ENCODE assay signal across 16 cellular contexts in the genomic region with DNA sequence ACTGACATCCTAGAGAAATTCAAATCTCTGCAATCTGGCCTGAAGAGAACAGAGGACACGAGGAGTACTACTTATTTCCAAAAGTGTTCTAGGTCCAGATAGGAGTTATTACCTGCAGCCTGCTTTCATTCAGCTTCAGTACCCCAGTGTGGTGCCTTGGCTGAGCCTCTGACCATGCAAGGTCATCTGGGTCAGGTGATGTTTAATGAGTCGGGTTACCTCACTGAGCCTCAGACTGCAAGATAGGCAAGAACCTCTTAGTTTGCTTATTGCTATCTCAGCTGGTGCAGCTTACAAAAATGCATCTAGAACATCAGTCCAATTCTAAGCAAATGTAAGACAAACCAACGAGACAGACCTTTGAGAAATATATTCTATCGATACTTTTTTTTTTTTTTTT. TPM values are rescaled to one million over a fixed set of nuclear protein-coding genes. Genes with fewer than 3 reads are reported as not detected.
DNase-seq lines count a peak whose midpoint lies in the region; ATAC-seq and TF ChIP-seq lines count a peak whose summit lies in the region.
"Had no signal": no experiment of that assay in that cellular context is flagged by ENCODE, and none has a peak within 500 bp of the region (broad histone marks: within the 10 kb centered on the region; RNA-seq: fewer than 3 reads in every experiment).

No MANE protein-coding gene starts in this region.

- no peak overlapping the region for H3K56ac ChIP-seq in IMR-90 (ENCODE audit: extremely low read depth, insufficient read depth, low read length)

- H3K9me2 ChIP-seq in GM23338 (ENCODE audit: insufficient read depth), result no peaks in the 10 kb centered on the region

- WGBS in IMR-90 (ENCODE audit: extremely low coverage in 2 of 2, insufficient read length in 1 of 2), 2 experiments, result no CpG with 5 or more reads among the region's 4 CpGs
- WGBS in endodermal cell (ENCODE audit: insufficient coverage in 1 of 2, insufficient read length in 1 of 2), 2 experiments, result 90 to 94% methylated on average over 3 to 4 of the region's 4 CpGs

- H2AK9ac ChIP-seq in IMR-90 (replicated peaks; ENCODE audit: low read depth, low read length, poor library complexity), result no peak overlapping the region

- ATAC-seq in GM23338 (peak; percentile 31; the same call in 1 of the 3 replicates), IMR-90 (ENCODE audit: low read depth) (peak; percentile 21; the same call in 1 of the 2 replicates), left lobe of liver (peak; percentile 66), GM18519 (IDR thresholded peaks at IDR 0.05; ENCODE audit: low FRiP score, unreplicated experiment) (no peak)

- H3K36me3 Mint-ChIP-seq in GM23338 (ENCODE audit: low read depth) (no peaks in the 10 kb centered on the region), endodermal cell (ENCODE audit: low read depth) (no peaks in the 10 kb centered on the region)
- H3K36me3 Mint-ChIP-seq: CD14-positive monocyte; CD4-positive, alpha-beta memory T cell had no signal

- H4K20me1 ChIP-seq in GM23338 (replicated peaks; ENCODE audit: insufficient read depth) (no peaks in the 10 kb centered on the region), IMR-90 (ENCODE audit: insufficient read depth, low read length) (no peaks in the 10 kb centered on the region)
- H4K20me1 ChIP-seq: BLaER1 had no signal

- H3K79me2 ChIP-seq in GM23338 (replicated peaks; ENCODE audit: insufficient read depth) (no peaks in the 10 kb centered on the region), parathyroid adenoma (no peaks in the 10 kb centered on the region)

- H2BK120ac ChIP-seq in IMR-90 (ENCODE audit: low read depth, low read length), result no peak overlapping the region

- no peak overlapping the region for H3K9ac ChIP-seq in IMR-90 (ENCODE audit: low read depth, low read length)
- H3K9ac ChIP-seq in parathyroid adenoma, result no peak overlapping the region
- H3K9ac ChIP-seq in endodermal cell (ENCODE audit: extremely low read depth, low read length, poor library complexity, severe bottlenecking), result no peak overlapping the region
- H3K9ac ChIP-seq: BLaER1 had no signal

- TF ChIP-seq CTCF in GM23338 (conservative IDR thresholded peaks at IDR 0.05; ENCODE audit: low read depth in 2 of 2) (no peak), IMR-90 (conservative IDR thresholded peaks at IDR 0.05; ENCODE audit: low read depth, low read length) (no peak), parathyroid adenoma (IDR thresholded peaks at IDR 0.05) (no peak), endodermal cell (conservative IDR thresholded peaks at IDR 0.05) (no peak)

- peaks cover 5% of the 10 kb centered on the region for H3F3A ChIP-seq in GM23338 (replicated peaks; ENCODE audit: low read depth)

- no peak overlapping the region for H3K23ac ChIP-seq in IMR-90 (ENCODE audit: low read depth, low read length)

- no peak for TF ChIP-seq POLR2A in IMR-90 (IDR thresholded peaks at IDR 0.05; ENCODE audit: low read depth, low read length)

- CTCF ChIA-PET in IMR-90 (lab: Yijun Ruan, JAX), result no interaction called here

- H2AFZ ChIP-seq in GM23338 (peak overlapping the region; percentile 63; the same call in 1 of the 2 replicates), IMR-90 (replicated peaks; ENCODE audit: low read length, poor library complexity) (no peak overlapping the region), parathyroid adenoma (peak overlapping the region; percentile 22)

- H3K4me2 ChIP-seq in GM23338 (no peak overlapping the region), IMR-90 (ENCODE audit: low read depth, low read length) (no peak overlapping the region), parathyroid adenoma (ENCODE audit: low read length) (peak overlapping the region; percentile 34)
- H3K4me2 ChIP-seq: BLaER1 had no signal

- H2BK15ac ChIP-seq in IMR-90 (ENCODE audit: low read depth, low read length), result no peak overlapping the region

- no peak overlapping the region for H4K91ac ChIP-seq in IMR-90 (ENCODE audit: insufficient read depth, low read depth, low read length)

- H2BK20ac ChIP-seq in IMR-90 (ENCODE audit: low read depth, low read length), result no peak overlapping the region

- in situ Hi-C loops in IMR-90 (cut with MboI; ENCODE audit: low sequenced_read_pairs), result no loop called here

- H3K4me1 ChIP-seq in GM23338 (ENCODE audit: insufficient read depth) (peaks cover 4% of the 10 kb centered on the region; the same call in 1 of the 2 replicates), IMR-90 (ENCODE audit: control insufficient read depth, insufficient read depth, low read length) (no peaks in the 10 kb centered on the region), parathyroid adenoma (no peaks in the 10 kb centered on the region), endodermal cell (ENCODE audit: control insufficient read depth, insufficient read depth, low read length) (no peaks in the 10 kb centered on the region)
- H3K4me1 ChIP-seq: BLaER1, HAP-1 had no signal

- H3K27me3 ChIP-seq in GM23338 (ENCODE audit: insufficient read depth), result peaks cover 24% of the 10 kb centered on the region
- H3K27me3 ChIP-seq in IMR-90 (ENCODE audit: control insufficient read depth, insufficient read depth, low read length), result no peaks in the 10 kb centered on the region
- H3K27me3 ChIP-seq in parathyroid adenoma (ENCODE audit: control insufficient read depth, insufficient read depth, low read length), result no peaks in the 10 kb centered on the region
- H3K27me3 ChIP-seq in endodermal cell (ENCODE audit: control insufficient read depth, insufficient read depth, low read length, poor library complexity, severe bottlenecking), result no peaks in the 10 kb centered on the region
- H3K27me3 ChIP-seq: BLaER1 had no signal

- no peak overlapping the region for H4K5ac ChIP-seq in IMR-90 (ENCODE audit: low read depth, low read length)

- intact Hi-C loops in IMR-90 (cut with micrococcal nuclease), result loop anchor here (5.0 kb wide), 1 partner anchor 33 kb away; no protein-coding TSS in a partner anchor

- no peak overlapping the region for H4K8ac ChIP-seq in IMR-90 (ENCODE audit: low read depth in 2 of 2, low read length in 2 of 2)

- H3K4ac ChIP-seq in IMR-90 (ENCODE audit: low read depth, low read length), result no peak overlapping the region

- H3K36me3 ChIP-seq in GM23338 (ENCODE audit: insufficient read depth) (no peaks in the 10 kb centered on the region), IMR-90 (ENCODE audit: control insufficient read depth, insufficient read depth, low read length) (no peaks in the 10 kb centered on the region), parathyroid adenoma (ENCODE audit: control insufficient read depth, insufficient read depth, low read length) (no peaks in the 10 kb centered on the region), endodermal cell (ENCODE audit: control insufficient read depth, insufficient read depth, low read length) (no peaks in the 10 kb centered on the region)
- H3K36me3 ChIP-seq: BLaER1, HAP-1 had no signal

- H3K4me3 Mint-ChIP-seq in GM23338 (no peak overlapping the region), endodermal cell (no peak overlapping the region)
- H3K4me3 Mint-ChIP-seq: CD14-positive monocyte; CD4-positive, alpha-beta memory T cell had no signal

- no peak overlapping the region for H3K18ac ChIP-seq in IMR-90 (ENCODE audit: low read depth, low read length)

- POLR2A ChIA-PET in IMR-90 (lab: Charles Lee; ENCODE audit: unreplicated experiment), result interaction anchor here (0.7 kb wide), 1 partner anchor 12 kb away, joined by 10 read pairs; no protein-coding TSS in a partner anchor

- no peaks in the 10 kb centered on the region for H3K9me3 ChIP-seq in IMR-90 (ENCODE audit: control insufficient read depth, insufficient read depth, low read length)
- no peaks in the 10 kb centered on the region for H3K9me3 ChIP-seq in parathyroid adenoma (ENCODE audit: control insufficient read depth, low read length)
- H3K9me3 ChIP-seq in endodermal cell (ENCODE audit: control insufficient read depth, low read length), result no peaks in the 10 kb centered on the region
- H3K9me3 ChIP-seq: HAP-1 had no signal

- H3K27me3 Mint-ChIP-seq in GM23338 (ENCODE audit: insufficient read depth, low read depth, poor library complexity) (no peaks in the 10 kb centered on the region), endodermal cell (ENCODE audit: insufficient read depth) (peaks cover 18% of the 10 kb centered on the region)
- H3K27me3 Mint-ChIP-seq: CD4-positive, alpha-beta memory T cell had no signal

- peaks cover 3% of the 10 kb centered on the region; the same call in 1 of the 3 replicates for H3K4me1 Mint-ChIP-seq in GM23338
- peaks cover 3% of the 10 kb centered on the region for H3K4me1 Mint-ChIP-seq in endodermal cell

- H3K27ac ChIP-seq in GM23338 (ENCODE audit: low read depth) (no peak overlapping the region), IMR-90 (ENCODE audit: insufficient read depth, low read length) (no peak overlapping the region), parathyroid adenoma (peak overlapping the region; percentile 44), endodermal cell (ENCODE audit: low read depth, low read length) (no peak overlapping the region)
- H3K27ac ChIP-seq: BLaER1 had no signal

- no peak overlapping the region for H3K27ac Mint-ChIP-seq in GM23338
- H3K27ac Mint-ChIP-seq in endodermal cell, result no peak overlapping the region

- no peak overlapping the region for H2BK5ac ChIP-seq in IMR-90 (ENCODE audit: low read depth, low read length, poor library complexity, severe bottlenecking)

- H3K9me3 Mint-ChIP-seq in GM23338 (peaks cover 3% of the 10 kb centered on the region; the same call in 1 of the 3 replicates), endodermal cell (peaks cover 4% of the 10 kb centered on the region)
- H3K9me3 Mint-ChIP-seq: CD4-positive, alpha-beta memory T cell had no signal

- no peak for TF ChIP-seq RAD21 in IMR-90 (IDR thresholded peaks at IDR 0.05; ENCODE audit: low read length)

- no peak overlapping the region for H2AK5ac ChIP-seq in IMR-90 (ENCODE audit: low read depth, low read length)

- H3K4me3 ChIP-seq in GM23338, result no peak overlapping the region
- H3K4me3 ChIP-seq in IMR-90 (ENCODE audit: insufficient read depth, low read depth, low read length), result no peak overlapping the region
- no peak overlapping the region for H3K4me3 ChIP-seq in parathyroid adenoma (ENCODE audit: low read depth, low read length)
- no peak overlapping the region for H3K4me3 ChIP-seq in endodermal cell (ENCODE audit: low read length)
- H3K4me3 ChIP-seq: BLaER1, HAP-1 had no signal

- H3K9me1 ChIP-seq in IMR-90 (ENCODE audit: insufficient read depth, low read length), result peaks cover 2% of the 10 kb centered on the region; the same call in 1 of the 2 replicates

- dilution Hi-C loops in IMR-90 (cut with HindIII; ENCODE audit: low sequenced_read_pairs, unreplicated experiment), result no loop called here

- DNase-seq in GM23338 (ENCODE audit: low spot score), result no peak
- no peak for DNase-seq in IMR-90
- DNase-seq in left lobe of liver (ENCODE audit: low spot score), result no peak
- no peak for DNase-seq in NCI-H128 (lab: John Stamatoyannopoulos, UW; ENCODE audit: unreplicated experiment)
- no peak for DNase-seq in endodermal cell
- no peak for DNase-seq in NCI-H510A treated with DMSO at 0.1 percent for 48 hours (lab: John Stamatoyannopoulos, UW)
- DNase-seq: 8988T; CD4-positive, alpha-beta memory T cell; DMS153; DMS79; GDM1 had no signal

- H3K14ac ChIP-seq in IMR-90 (replicated peaks; ENCODE audit: low read depth, low read length), result no peak overlapping the region

- no TSS peak for BruUV-seq in IMR-90 (replicated peaks; lab: Mats Ljungman, UMichigan)

- no peaks in the 10 kb centered on the region for H3K79me1 ChIP-seq in IMR-90 (ENCODE audit: low read depth in 1 of 2, low read length in 2 of 2)

RNA-seq across cellular contexts. Expression of gene NF2, which starts 9.5 kb away (rescaled TPM):
- 50.6 and 54.5 TPM in 2 replicates for total RNA-seq in GM23338 (2014; rRNA removed; shearing (Covaris generic))
- polyA plus RNA-seq in GM23338 (2016; fragmentation: Nextera tagmentation; extraction: Ambion mirVana), result 14.4 and 15.0 TPM in 2 replicates
- 151 and 181 TPM in 2 replicates for total RNA-seq in IMR-90 (2012; rRNA removed)
- polyA plus RNA-seq in IMR-90 (2012; rRNA removed), result 56.5 and 59.0 TPM in 2 replicates
- polyA plus RNA-seq in IMR-90 (2012; cell fraction: cytosol; rRNA removed), result 34.7 and 46.5 TPM in 2 replicates
- polyA plus RNA-seq in IMR-90 (2012; cell fraction: nucleus; rRNA removed; ENCODE audit: low replicate concordance), result 36.3 and 38.6 TPM in 2 replicates
- 17.3 TPM for total RNA-seq in left lobe of liver
- 10 to 100 TPM; 45.7 to 51.4 TPM for total RNA-seq in endodermal cell
- polyA plus RNA-seq in endodermal cell (2013, experiment 1 of 2), result 14.2 TPM
- polyA plus RNA-seq in endodermal cell (2013, experiment 2 of 2), result 17.9 TPM

RNA-seq across cellular contexts. Expression of gene NIPSNAP1, which starts 13.0 kb away (rescaled TPM):
- 136 and 154 TPM in 2 replicates for total RNA-seq in GM23338 (2014; rRNA removed; shearing (Covaris generic))
- polyA plus RNA-seq in GM23338 (2016; fragmentation: Nextera tagmentation; extraction: Ambion mirVana) (72.0 and 80.3 TPM in 2 replicates), IMR-90 (2012; rRNA removed) (64.6 and 69.7 TPM in 2 replicates)
- total RNA-seq in IMR-90 (2012; rRNA removed) (61.4 and 68.3 TPM in 2 replicates), left lobe of liver (119 TPM), endodermal cell (100 to 1,000 TPM; 155 to 229 TPM)
- 50.9 and 61.4 TPM in 2 replicates for polyA plus RNA-seq in IMR-90 (2012; cell fraction: cytosol; rRNA removed)
- polyA plus RNA-seq in IMR-90 (2012; cell fraction: nucleus; rRNA removed; ENCODE audit: low replicate concordance), result 47.0 and 55.4 TPM in 2 replicates
- polyA plus RNA-seq in endodermal cell (2013, experiment 1 of 2), result 202 TPM
- polyA plus RNA-seq in endodermal cell (2013, experiment 2 of 2), result 188 TPM

RNA-seq across cellular contexts. Expression of gene THOC5, which starts 40.4 kb away (rescaled TPM):
- 50.3 and 53.4 TPM in 2 replicates for total RNA-seq in GM23338 (2014; rRNA removed; shearing (Covaris generic))
- polyA plus RNA-seq in GM23338 (2016; fragmentation: Nextera tagmentation; extraction: Ambion mirVana), result 24.3 and 24.6 TPM in 2 replicates
- 61.1 and 73.7 TPM in 2 replicates for total RNA-seq in IMR-90 (2012; rRNA removed)
- 56.8 and 68.4 TPM in 2 replicates for polyA plus RNA-seq in IMR-90 (2012; rRNA removed)
- polyA plus RNA-seq in IMR-90 (2012; cell fraction: cytosol; rRNA removed), result 32.1 and 46.9 TPM in 2 replicates
- polyA plus RNA-seq in IMR-90 (2012; cell fraction: nucleus; rRNA removed; ENCODE audit: low replicate concordance), result 244 and 250 TPM in 2 replicates
- total RNA-seq in left lobe of liver, result 17.4 TPM
- 10 to 100 TPM; 61.1 to 89.7 TPM for total RNA-seq in endodermal cell
- polyA plus RNA-seq in endodermal cell (2013, experiment 1 of 2), result 34.9 TPM
- 31.4 TPM for polyA plus RNA-seq in endodermal cell (2013, experiment 2 of 2)
